In genomic region chr10:123147635-123148413, GRCh38 we compare ENCODE assay signal across 10 cellular contexts. TPM values are rescaled to one million over a fixed set of nuclear protein-coding genes. Genes with fewer than 3 reads are reported as not detected.
DNase-seq lines count a peak whose midpoint lies in the region; TF ChIP-seq lines count a peak whose summit lies in the region.
"Had no signal": no experiment of that assay in that cellular context is flagged by ENCODE, and none has a peak within 500 bp of the region (broad histone marks: within the 10 kb centered on the region; RNA-seq: fewer than 3 reads in every experiment).

Gene HMX2, plus strand, starts transcription at chr10:123148136. Its CDS starts 243 bp downstream, at chr10:123148379.

- peak within 1 kb of the TSS; percentile 80 for H3K4me3 Mint-ChIP-seq in activated naive CD8-positive, alpha-beta T cell
- peak within 1 kb of the TSS; percentile 44 for H3K4me3 Mint-ChIP-seq in osteocyte (ENCODE audit: unreplicated experiment)

- H3K27me3 Mint-ChIP-seq in activated naive CD8-positive, alpha-beta T cell = peaks cover 43% of the 10 kb centered on the region
- peaks cover 77% of the 10 kb centered on the region for H3K27me3 Mint-ChIP-seq in osteocyte (ENCODE audit: unreplicated experiment)

- no peaks in the 10 kb centered on the region for H3K9me3 Mint-ChIP-seq in activated naive CD8-positive, alpha-beta T cell (ENCODE audit: low read depth)
- no peaks in the 10 kb centered on the region for H3K9me3 Mint-ChIP-seq in osteocyte (ENCODE audit: unreplicated experiment)

- H3K27ac Mint-ChIP-seq in activated naive CD8-positive, alpha-beta T cell = peak within 1 kb of the TSS; percentile 81
- no peak within 1 kb of the TSS for H3K27ac Mint-ChIP-seq in osteocyte (ENCODE audit: unreplicated experiment)

- peaks cover 65% of the 10 kb centered on the region for H3K4me1 Mint-ChIP-seq in activated naive CD8-positive, alpha-beta T cell (ENCODE audit: low read depth)
- peaks cover 25% of the 10 kb centered on the region for H3K4me1 Mint-ChIP-seq in osteocyte (ENCODE audit: unreplicated experiment)

- TF ChIP-seq CTCF in osteocyte (IDR thresholded peaks at IDR 0.05) = no peak

- no peaks in the 10 kb centered on the region for H3K36me3 Mint-ChIP-seq in activated naive CD8-positive, alpha-beta T cell
- no peaks in the 10 kb centered on the region for H3K36me3 Mint-ChIP-seq in osteocyte (ENCODE audit: unreplicated experiment)

- peak; percentile 52 for DNase-seq in DMS53 (lab: John Stamatoyannopoulos, UW)
- no peak for DNase-seq in DMS53 treated with DMSO at 0.1 percent for 48 hours (lab: John Stamatoyannopoulos, UW; ENCODE audit: unreplicated experiment)
- peak; percentile 24 for DNase-seq in M059J (ENCODE audit: low read depth)
- no peak for DNase-seq in osteocyte (ENCODE audit: extremely low spot score, unreplicated experiment)
- no peak for DNase-seq in GM19240 (ENCODE audit: insufficient read length, low spot score)
- DNase-seq in NCI-H2029 (lab: John Stamatoyannopoulos, UW) = no peak
- DNase-seq in NCI-H2081 treated with DMSO at 0.1 percent for 48 hours (lab: John Stamatoyannopoulos, UW) = no peak

RNA-seq across cellular contexts. Expression of gene HMX2, which starts in this region (rescaled TPM):
- 0.07 and 0.96 TPM in 2 replicates for total RNA-seq in M059J (2014; rRNA removed; shearing (Covaris generic))
- total RNA-seq in osteocyte = not detected in 2 replicates
- total RNA-seq: SK-MEL-5, urinary bladder had no signal

Comparison
In these comparisons a context has a peak if more than half of its experiments do, and no peak if none do; other contexts are left out.
1. Peak in DNase-seq in M059J; RNA of the gene not detected or under 1 TPM.